1 cellular context compared by ENCODE assay signal in genomic region chr6:152727507-152727906, GRCh38.
TF ChIP-seq lines count a peak whose summit lies in the region.

No MANE protein-coding gene starts in this region.

TF ChIP-seq in GM23338, 12 proteins besides CTCF, POLR2A, EP300 and RAD21 (continued from another document):
- TF ChIP-seq ZNF114 (CRISPR knock-in tag; IDR thresholded peaks at IDR 0.05): no peak
- TF ChIP-seq REST (IDR thresholded peaks at IDR 0.05; ENCODE audit: unreplicated experiment): no peak
- TF ChIP-seq ZNF331 (CRISPR knock-in tag; IDR thresholded peaks at IDR 0.05; ENCODE audit: low read depth): no peak
- TF ChIP-seq NANOG (IDR thresholded peaks at IDR 0.05; ENCODE audit: borderline replicate concordance): no peak
- TF ChIP-seq, protein P1, sequence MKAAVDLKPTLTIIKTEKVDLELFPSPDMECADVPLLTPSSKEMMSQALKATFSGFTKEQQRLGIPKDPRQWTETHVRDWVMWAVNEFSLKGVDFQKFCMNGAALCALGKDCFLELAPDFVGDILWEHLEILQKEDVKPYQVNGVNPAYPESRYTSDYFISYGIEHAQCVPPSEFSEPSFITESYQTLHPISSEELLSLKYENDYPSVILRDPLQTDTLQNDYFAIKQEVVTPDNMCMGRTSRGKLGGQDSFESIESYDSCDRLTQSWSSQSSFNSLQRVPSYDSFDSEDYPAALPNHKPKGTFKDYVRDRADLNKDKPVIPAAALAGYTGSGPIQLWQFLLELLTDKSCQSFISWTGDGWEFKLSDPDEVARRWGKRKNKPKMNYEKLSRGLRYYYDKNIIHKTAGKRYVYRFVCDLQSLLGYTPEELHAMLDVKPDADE (IDR thresholded peaks at IDR 0.05): no peak
